ENCODE assay signal across 2 cellular contexts in genomic region chr14:76948213-76948947, GRCh38.
TF ChIP-seq lines count a peak whose summit lies in the region.

No MANE protein-coding gene starts in this region.

TF ChIP-seq in GM12878, 131 proteins besides CTCF, POLR2A, EP300 and RAD21:
- TF ChIP-seq BCLAF1 (IDR thresholded peaks at IDR 0.05) (no peak), HDGF (IDR thresholded peaks at IDR 0.05) (0 out of 2 replicates have a peak, but pooled peaks have one; percentile 10)
TF ChIP-seq in GM12878: peak in this region for 1.

TF ChIP-seq in HepG2, 621 proteins besides CTCF, POLR2A, EP300 and RAD21 (continued from another document and continues in another):
- TF ChIP-seq CBX1 (IDR thresholded peaks at IDR 0.05; ENCODE audit: low read depth) (no peak), ZNF678 (CRISPR knock-in tag; IDR thresholded peaks at IDR 0.05) (no peak), NR2F6 (IDR thresholded peaks at IDR 0.05) (no peak), NR2F6 (CRISPR knock-in tag; IDR thresholded peaks at IDR 0.05) (peak; percentile 56; the same call in 1 of the 2 replicates), ZNF256 (CRISPR knock-in tag; conservative IDR thresholded peaks at IDR 0.05) (no peak), ZNF704 (CRISPR knock-in tag; IDR thresholded peaks at IDR 0.05; ENCODE audit: borderline replicate concordance) (no peak), ZNF224 (CRISPR knock-in tag; IDR thresholded peaks at IDR 0.05) (no peak), DBP (CRISPR knock-in tag; IDR thresholded peaks at IDR 0.05; ENCODE audit: not compliant biosample characterization) (no peak), MYPOP (CRISPR knock-in tag; IDR thresholded peaks at IDR 0.05) (no peak), NONO (IDR thresholded peaks at IDR 0.05) (no peak), NONO (CRISPR knock-in tag; conservative IDR thresholded peaks at IDR 0.05) (no peak), ZNF431 (CRISPR knock-in tag; IDR thresholded peaks at IDR 0.05; ENCODE audit: borderline replicate concordance, low read depth) (no peak), ATF1 (CRISPR knock-in tag; IDR thresholded peaks at IDR 0.05) (no peak), CHD4 (IDR thresholded peaks at IDR 0.05; ENCODE audit: borderline replicate concordance, low read length) (no peak), PATZ1 (CRISPR knock-in tag; IDR thresholded peaks at IDR 0.05) (0 out of 2 replicates have a peak, but pooled peaks have one; percentile 13), ZNF713 (CRISPR knock-in tag; IDR thresholded peaks at IDR 0.05) (no peak), NAIF1 (CRISPR knock-in tag; IDR thresholded peaks at IDR 0.05; ENCODE audit: borderline replicate concordance) (no peak), ZNF598 (CRISPR knock-in tag; IDR thresholded peaks at IDR 0.05; ENCODE audit: borderline replicate concordance) (no peak), ZFX (CRISPR knock-in tag; IDR thresholded peaks at IDR 0.05; ENCODE audit: low read depth) (no peak), FOXP4 (CRISPR knock-in tag; IDR thresholded peaks at IDR 0.05) (no peak), LRRFIP1 (CRISPR knock-in tag; conservative IDR thresholded peaks at IDR 0.05) (no peak), ZNF512B (CRISPR knock-in tag; IDR thresholded peaks at IDR 0.05; ENCODE audit: borderline replicate concordance) (no peak), ZNF550 (CRISPR knock-in tag; IDR thresholded peaks at IDR 0.05; ENCODE audit: borderline replicate concordance) (no peak), ISL2 (CRISPR knock-in tag; IDR thresholded peaks at IDR 0.05) (no peak), ZNF670 (CRISPR knock-in tag; IDR thresholded peaks at IDR 0.05; ENCODE audit: borderline replicate concordance) (no peak), REL (CRISPR knock-in tag; conservative IDR thresholded peaks at IDR 0.05) (no peak), FOSL1 (CRISPR knock-in tag; IDR thresholded peaks at IDR 0.05; ENCODE audit: borderline replicate concordance) (no peak), ZNF350 (CRISPR knock-in tag; IDR thresholded peaks at IDR 0.05; ENCODE audit: borderline replicate concordance, low read depth) (no peak), PBX2 (CRISPR knock-in tag; IDR thresholded peaks at IDR 0.05) (no peak), SP5 (CRISPR knock-in tag; IDR thresholded peaks at IDR 0.05; ENCODE audit: borderline replicate concordance, low read depth) (no peak), RNF2 (conservative IDR thresholded peaks at IDR 0.05; ENCODE audit: low read depth) (no peak), ZKSCAN8 (CRISPR knock-in tag; IDR thresholded peaks at IDR 0.05; ENCODE audit: borderline replicate concordance) (no peak), ZNF605 (CRISPR knock-in tag; IDR thresholded peaks at IDR 0.05) (no peak), NBN (conservative IDR thresholded peaks at IDR 0.05) (no peak), ZNF609 (CRISPR knock-in tag; IDR thresholded peaks at IDR 0.05; ENCODE audit: borderline replicate concordance) (no peak)
